ENCODE assay signal across 1 cellular context in the genomic region with DNA sequence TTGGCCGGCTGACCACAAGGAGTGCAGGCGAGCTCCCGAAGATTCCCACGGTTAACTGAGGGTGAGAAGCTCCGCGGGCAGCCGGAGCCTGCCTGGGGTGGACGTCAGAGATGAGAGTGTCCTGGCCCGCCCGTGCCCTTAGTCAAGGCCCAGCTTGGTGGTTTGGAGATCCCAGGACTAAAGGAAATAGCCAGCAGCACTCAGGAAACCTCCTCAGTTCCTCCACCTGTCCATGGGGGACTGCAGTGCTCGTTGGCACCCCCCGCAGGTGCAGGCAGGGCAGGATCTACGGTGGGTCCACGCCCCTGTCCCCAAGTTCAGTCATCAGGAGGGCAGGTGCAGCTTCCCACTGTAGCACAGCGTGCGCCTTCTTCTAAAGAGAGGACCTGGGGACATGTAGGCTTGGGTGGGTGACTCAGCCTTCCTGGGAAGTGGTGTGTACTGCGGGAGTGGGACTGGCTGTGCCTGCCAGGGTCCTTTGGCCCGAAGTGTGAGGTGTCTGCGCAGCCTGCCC.
TF ChIP-seq lines count a peak whose summit lies in the region.

No MANE protein-coding gene starts in this region.

TF ChIP-seq in A549, 52 proteins besides CTCF, POLR2A, EP300 and RAD21:
- TF ChIP-seq HOXB13 (CRISPR knock-in tag; IDR thresholded peaks at IDR 0.05; ENCODE audit: low read depth) = no peak
- TF ChIP-seq TFCP2L1 (CRISPR knock-in tag; IDR thresholded peaks at IDR 0.05) = no peak
- TF ChIP-seq CHD4 (IDR thresholded peaks at IDR 0.05; ENCODE audit: borderline replicate concordance) = no peak
- no peak for TF ChIP-seq NPAS2 (CRISPR knock-in tag; IDR thresholded peaks at IDR 0.05; ENCODE audit: borderline replicate concordance)
- TF ChIP-seq RFX5 (IDR thresholded peaks at IDR 0.05) = no peak
- TF ChIP-seq PHF8 (IDR thresholded peaks at IDR 0.05; ENCODE audit: borderline replicate concordance, low read depth) = no peak
- no peak for TF ChIP-seq CBX2 (IDR thresholded peaks at IDR 0.05; ENCODE audit: borderline replicate concordance, low read depth)
- TF ChIP-seq HOXB5 (CRISPR knock-in tag; IDR thresholded peaks at IDR 0.05) = no peak
